8 cellular contexts compared by ENCODE assay signal in the genomic region with DNA sequence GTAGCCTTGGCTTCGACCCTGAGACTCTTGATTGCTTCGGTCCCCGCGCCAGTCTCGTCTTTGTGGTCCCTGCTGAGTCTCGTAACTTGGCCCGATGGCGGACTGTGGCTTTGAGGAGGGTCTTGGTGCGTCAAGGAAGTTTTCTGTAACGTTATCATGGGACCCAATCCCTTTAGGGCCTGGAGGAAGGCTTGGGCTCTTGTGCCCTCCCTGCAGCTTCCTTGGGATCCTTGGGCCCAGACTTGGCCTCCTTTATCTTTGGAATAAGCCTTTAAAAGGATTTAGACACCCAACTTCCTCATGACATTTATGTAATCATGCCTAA. TPM values are rescaled to one million over a fixed set of nuclear protein-coding genes. Genes with fewer than 3 reads are reported as not detected.
A peak's percentile ranks its signal among the peaks of the same experiment; 100 is the strongest.
DNase-seq lines count a peak whose midpoint lies in the region; ATAC-seq and TF ChIP-seq lines count a peak whose summit lies in the region.

No MANE protein-coding gene starts in this region.

- TF ChIP-seq CTCF in heart right ventricle (IDR thresholded peaks at IDR 0.05) (no peak), tibial artery (IDR thresholded peaks at IDR 0.05) (no peak)

- no peaks in the 10 kb centered on the region for H3K9me3 ChIP-seq in heart right ventricle
- no peaks in the 10 kb centered on the region for H3K9me3 ChIP-seq in adipocyte (ENCODE audit: control insufficient read depth, low read length)
- H3K9me3 ChIP-seq in tibial artery = no peaks in the 10 kb centered on the region

- H3K4me1 ChIP-seq in heart right ventricle (peaks cover 0 to 66% (median 41%) of the 10 kb centered on the region in 9 donors), adipocyte (ENCODE audit: control insufficient read depth, insufficient read depth, low read length) (peaks cover 26% of the 10 kb centered on the region), tibial artery (peaks cover 0 to 61% (median 38%) of the 10 kb centered on the region in 4 donors)

- H3K27ac ChIP-seq in heart right ventricle = peak overlapping the region in 9 of 10 donors; percentile 86 to 98 (median 91)
- H3K27ac ChIP-seq in layer of hippocampus (ENCODE audit: low read depth, low read length) = peak overlapping the region; percentile 79
- H3K27ac ChIP-seq in tibial artery = peak overlapping the region; percentile 95 to 96

- WGBS in heart right ventricle, 2 donors = 0% methylated on average over 10 of the region's 10 CpGs

- DNase-seq in heart right ventricle (no peak), Right ventricle myocardium inferior (ENCODE audit: missing footprints) (no peak), adipocyte (ENCODE audit: low read depth) (peak; percentile 54), tibial artery (peak in 1 of 2 donors; percentile 36), OCI-M2 (lab: John Stamatoyannopoulos, UW; ENCODE audit: unreplicated experiment) (no peak)

- ATAC-seq in heart right ventricle (peak in 1 of 8 donors; percentile 1), Right ventricle myocardium inferior (no peak), HG02981 (IDR thresholded peaks at IDR 0.05; ENCODE audit: unreplicated experiment) (no peak), HG02870 (IDR thresholded peaks at IDR 0.05; ENCODE audit: unreplicated experiment) (no peak)

- H3K27me3 ChIP-seq in heart right ventricle (no peaks in the 10 kb centered on the region), adipocyte (replicated peaks; ENCODE audit: control insufficient read depth, insufficient read depth, low read length) (no peaks in the 10 kb centered on the region), layer of hippocampus (ENCODE audit: control insufficient read depth, insufficient read depth, low read length) (no peaks in the 10 kb centered on the region), tibial artery (no peaks in the 10 kb centered on the region)

- intact Hi-C loops in heart right ventricle (cut with DNase I) = loop anchor here in 2 of 10 donors (5.0 to 10.0 kb wide), 2 partner anchors 74 to 96 kb away; a partner anchor contains a TSS
- intact Hi-C loops in Right ventricle myocardium inferior (cut with DNase I) = loop anchor here (5.0 to 10.0 kb wide), 2 partner anchors 96 to 214 kb away; a partner anchor contains a TSS
- intact Hi-C loops in tibial artery (cut with DNase I; ENCODE audit: low total_unique reads) = loop anchor here (10.0 kb wide), 1 partner anchor 94 kb away; a partner anchor contains a TSS

- H3K36me3 ChIP-seq in heart right ventricle = peaks cover 0 to 40% (median 25%) of the 10 kb centered on the region in 9 donors
- peaks cover 33% of the 10 kb centered on the region for H3K36me3 ChIP-seq in adipocyte (ENCODE audit: control insufficient read depth, insufficient read depth, low read length, severe bottlenecking)
- peaks cover 22 to 28% (median 22%) of the 10 kb centered on the region in 3 donors for H3K36me3 ChIP-seq in tibial artery

- H3K9ac ChIP-seq in adipocyte (ENCODE audit: low read length) = peak overlapping the region; percentile 92

- H3K4me3 ChIP-seq in heart right ventricle (peak overlapping the region; percentile 71 to 100 (median 93)), adipocyte (ENCODE audit: low read length) (peak overlapping the region; percentile 98), tibial artery (peak overlapping the region; percentile 92 to 96)

RNA-seq across cellular contexts. Expression of a gene that starts 0.4 kb away (rescaled TPM):
- total RNA-seq in heart right ventricle (10 to 100 TPM; 19.9 to 47.5 (median 30.2) TPM), Right ventricle myocardium inferior (37.4 TPM)
- 10 to 100 TPM; 23.9 to 25.9 TPM for polyA plus RNA-seq in heart right ventricle

RNA-seq across cellular contexts. Expression of a gene that starts 10.7 kb away (rescaled TPM):
- total RNA-seq in heart right ventricle (not detected), Right ventricle myocardium inferior (not detected)
- polyA plus RNA-seq in heart right ventricle = not detected

RNA-seq across cellular contexts. Expression of a gene that starts 58.7 kb away (rescaled TPM):
- 1 to 10 TPM in 2 of 10 donors, under 1 TPM in 8; 0.20 to 1.2 (median 0.33) TPM for total RNA-seq in heart right ventricle
- 1 to 10 TPM in 1 of 2 donors, under 1 TPM in 1; 0.39 to 1.8 TPM for polyA plus RNA-seq in heart right ventricle
- 0.24 TPM for total RNA-seq in Right ventricle myocardium inferior
